10 cellular contexts compared by ENCODE assay signal in the genomic region with DNA sequence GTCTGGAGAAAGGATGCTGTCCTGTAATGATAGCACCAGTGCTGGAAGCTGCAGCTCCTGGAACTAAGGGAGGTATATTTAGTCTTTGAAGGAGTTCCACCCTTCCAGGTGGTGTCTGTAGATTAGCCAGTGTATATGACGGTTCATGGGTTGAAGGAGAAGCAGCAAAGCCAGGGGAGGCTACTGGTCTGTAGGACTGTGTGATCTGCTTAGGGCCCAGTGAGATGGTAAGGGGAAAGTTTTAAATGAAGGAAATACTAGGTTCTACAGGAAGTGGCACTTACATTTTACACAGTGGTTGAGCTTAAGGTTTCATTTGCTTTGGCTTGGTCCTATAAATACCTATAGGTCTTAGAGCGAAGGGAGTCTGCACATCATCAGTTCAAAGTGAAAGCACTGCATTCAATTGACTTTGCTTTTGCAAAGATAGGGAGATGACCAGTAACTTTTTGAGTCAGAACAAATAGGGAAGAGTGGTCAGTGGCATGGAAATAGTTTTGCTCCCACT. TPM values are rescaled to one million over a fixed set of nuclear protein-coding genes. Genes with fewer than 3 reads are reported as not detected.
A peak's percentile ranks its signal among the peaks of the same experiment; 100 is the strongest.
DNase-seq lines count a peak whose midpoint lies in the region; ATAC-seq and TF ChIP-seq lines count a peak whose summit lies in the region.
"Had no signal": no experiment of that assay in that cellular context is flagged by ENCODE, and none has a peak within 500 bp of the region (broad histone marks: within the 10 kb centered on the region; RNA-seq: fewer than 3 reads in every experiment).

No MANE protein-coding gene starts in this region.

- H3K4me1 Mint-ChIP-seq in naive B cell = peaks cover 56 to 76% (median 63%) of the 10 kb centered on the region in 3 donors

- no peaks in the 10 kb centered on the region for H3K9me3 Mint-ChIP-seq in naive B cell

- POLR2A ChIA-PET in RWPE1 (lab: Yijun Ruan, JAX; ENCODE audit: low non-redundant PET) = no interaction called here

- H3K27ac ChIP-seq in RWPE1 = no peak overlapping the region
- H3K27ac ChIP-seq: 22Rv1, HL-60 had no signal

- no peak for DNase-seq in activated CD4-positive, CD25-positive, alpha-beta regulatory T cell treated with anti-CD3 and anti-CD28 coated beads, Interleukin-2, amount 50 U/mL, for 72 hours
- DNase-seq in naive B cell (peak; percentile 54), UCSD-AML1 (lab: John Stamatoyannopoulos, UW; ENCODE audit: unreplicated experiment) (no peak), ureter (ENCODE audit: low spot score) (no peak), RWPE1 (ENCODE audit: low spot score) (no peak)

- H3K4me3 Mint-ChIP-seq in naive B cell = peak overlapping the region; percentile 34 to 85 (median 73)

- CTCF ChIA-PET in RWPE1 (lab: Yijun Ruan, JAX) = interaction anchor here (0.6 kb wide), 1 partner anchor 23 kb away, joined by 4 read pairs; no protein-coding TSS in a partner anchor

- no peak for TF ChIP-seq CTCF in RWPE1 (conservative IDR thresholded peaks at IDR 0.05; ENCODE audit: low read depth)

- peak; percentile 5 to 12 for ATAC-seq in activated CD4-positive, CD25-positive, alpha-beta regulatory T cell treated with anti-CD3 and anti-CD28 coated beads, Interleukin-2, amount 50 U/mL, for 24 hours
- ATAC-seq in GM21825 (IDR thresholded peaks at IDR 0.05; ENCODE audit: unreplicated experiment) = peak; percentile 75
- peak; percentile 74 for ATAC-seq in HG03571 (IDR thresholded peaks at IDR 0.05; ENCODE audit: unreplicated experiment)
- peak; percentile 39 to 45 for ATAC-seq in naive B cell (ENCODE audit: low read depth in 2 of 2)

- no peaks in the 10 kb centered on the region for H3K27me3 Mint-ChIP-seq in naive B cell

- peaks cover 15 to 25% of the 10 kb centered on the region in 2 donors for H3K36me3 Mint-ChIP-seq in naive B cell

- H3K27ac Mint-ChIP-seq in naive B cell = peak overlapping the region; percentile 41 to 92 (median 72)

RNA-seq across cellular contexts. Expression of gene SLC25A38, which starts 5.6 kb away (rescaled TPM):
- 10 to 100 TPM; 44.4 to 70.4 (median 56.5) TPM for polyA plus RNA-seq in naive B cell (ENCODE audit: low read depth in 6 of 6)
- 36.0 TPM for total RNA-seq in ureter

RNA-seq across cellular contexts. Expression of gene RPSA, which starts 17.7 kb away (rescaled TPM):
- polyA plus RNA-seq in naive B cell (ENCODE audit: low read depth in 6 of 6) = 1,000 to 10,000 TPM; 1,144 to 1,512 (median 1,204) TPM
- 1,330 TPM for total RNA-seq in ureter

RNA-seq across cellular contexts. Expression of gene CCR8, which starts 59.3 kb away (rescaled TPM):
- not detected for polyA plus RNA-seq in naive B cell (ENCODE audit: low read depth in 6 of 6)
- not detected for total RNA-seq in ureter

Comparison
In these comparisons a context has a peak if more than half of its experiments do, and no peak if none do; other contexts are left out.
1. ATAC-seq: peak in every context shown above with its lines; median percentile 75 in GM21825; 74 in HG03571; 42 in naive B cell; 8 in activated CD4-positive, CD25-positive, alpha-beta regulatory T cell treated with anti-CD3 and anti-CD28 coated beads, Interleukin-2, amount 50 U/mL, for 24 hours.